In genomic region chr13:28532226-28533048, GRCh38 we compare ENCODE assay signal across 8 cellular contexts. TPM values are rescaled to one million over a fixed set of nuclear protein-coding genes. Genes with fewer than 3 reads are reported as not detected.
DNase-seq lines count a peak whose midpoint lies in the region; ATAC-seq and TF ChIP-seq lines count a peak whose summit lies in the region.

No MANE protein-coding gene starts in this region.

- H3K27me3 ChIP-seq in neuronal stem cell (ENCODE audit: control insufficient read depth in 3 of 3, insufficient read depth in 3 of 3, low read depth in 1 of 3, low read length in 3 of 3): peaks cover 9 to 71% (median 41%) of the 10 kb centered on the region in 3 experiments

- no peaks in the 10 kb centered on the region for H3K9me3 ChIP-seq in SK-N-MC (ENCODE audit: low read depth, low read length)
- peaks cover 0 to 7% of the 10 kb centered on the region in 2 donors for H3K9me3 ChIP-seq in neuronal stem cell (replicated peaks in 1 of 2; ENCODE audit: control insufficient read depth in 2 of 2, insufficient read depth in 1 of 2, low read depth in 1 of 2, low read length in 2 of 2)

- peaks cover 4 to 5% of the 10 kb centered on the region in 2 donors for H3K4me1 ChIP-seq in neuronal stem cell (ENCODE audit: control insufficient read depth in 2 of 2, insufficient read depth in 1 of 2, low read depth in 1 of 2, low read length in 2 of 2)

- no peak overlapping the region for H3K4me3 ChIP-seq in SK-N-MC
- H3K4me3 ChIP-seq in fibroblast of villous mesenchyme (ENCODE audit: low read depth, low read length): peak overlapping the region; percentile 60
- H3K4me3 ChIP-seq in neuronal stem cell (ENCODE audit: low read length in 2 of 2): peak overlapping the region; percentile 27 to 81

- TF ChIP-seq CTCF in GM12874 (IDR thresholded peaks at IDR 0.05; ENCODE audit: insufficient read depth, low read depth, low read length) (0 out of 2 replicates have a peak, but pooled peaks have one; percentile 7), fibroblast of villous mesenchyme (IDR thresholded peaks at IDR 0.05; ENCODE audit: insufficient read depth, low read depth, low read length) (no peak)

- WGBS in neuronal stem cell (ENCODE audit: extremely low coverage in 2 of 2, insufficient read length in 2 of 2, insufficient replicate concordance in 1 of 2), 2 donors: no CpG with 5 or more reads among the region's 105 CpGs

- H2AK5ac ChIP-seq in neuronal stem cell (ENCODE audit: low read depth, low read length): no peak overlapping the region

- peak overlapping the region; percentile 86 for H2AFZ ChIP-seq in neuronal stem cell (ENCODE audit: low read length)

- peak overlapping the region; percentile 36; the same call in 1 of the 2 replicates for H3K27ac ChIP-seq in SK-N-MC
- H3K27ac ChIP-seq in neuronal stem cell (replicated peaks; ENCODE audit: low read length): no peak overlapping the region

- H3K9ac ChIP-seq in SK-N-MC (ENCODE audit: insufficient read length) (no peak overlapping the region), neuronal stem cell (ENCODE audit: low read depth, low read length, poor library complexity) (peak overlapping the region; percentile 66)

- H3K36me3 ChIP-seq in SK-N-MC (ENCODE audit: insufficient read depth, low read length) (no peaks in the 10 kb centered on the region), neuronal stem cell (replicated peaks in 1 of 2; ENCODE audit: control insufficient read depth in 2 of 2, insufficient read depth in 2 of 2, low read length in 2 of 2) (no peaks in the 10 kb centered on the region)

- H3K79me1 ChIP-seq in neuronal stem cell (ENCODE audit: low read depth, low read length): peaks cover 3% of the 10 kb centered on the region

- no peak overlapping the region for H2BK5ac ChIP-seq in neuronal stem cell (ENCODE audit: low read length)

- H3K18ac ChIP-seq in neuronal stem cell (ENCODE audit: low read length): peak overlapping the region; percentile 34

- H3K4me2 ChIP-seq in neuronal stem cell (ENCODE audit: insufficient read depth, low read length, poor library complexity, severe bottlenecking): peak overlapping the region; percentile 72

- no peak overlapping the region for H2BK120ac ChIP-seq in neuronal stem cell (ENCODE audit: low read depth, low read length)

- H2BK15ac ChIP-seq in neuronal stem cell (ENCODE audit: low read length): peak overlapping the region; percentile 31

- H3K23ac ChIP-seq in neuronal stem cell (ENCODE audit: low read depth, low read length, poor library complexity): peak overlapping the region; percentile 20

- H4K91ac ChIP-seq in neuronal stem cell (ENCODE audit: low read depth, low read length, poor library complexity): no peak overlapping the region

- no peak for ATAC-seq in GM21717 (IDR thresholded peaks at IDR 0.05; ENCODE audit: unreplicated experiment)
- ATAC-seq in GM21529 (IDR thresholded peaks at IDR 0.05; ENCODE audit: unreplicated experiment): no peak

- H3K14ac ChIP-seq in neuronal stem cell (ENCODE audit: low read length): no peak overlapping the region

- no peak overlapping the region for H2BK12ac ChIP-seq in neuronal stem cell (ENCODE audit: low read length)

- no peak overlapping the region for H3K4ac ChIP-seq in neuronal stem cell (ENCODE audit: low read length)

- DNase-seq in SK-N-MC (ENCODE audit: low read depth, low spot score): no peak
- DNase-seq in fibroblast of villous mesenchyme (ENCODE audit: low read depth): peak; percentile 40
- peak; percentile 47 for DNase-seq in neuronal stem cell (ENCODE audit: low spot score)
- no peak for DNase-seq in activated effector memory CD4-positive, alpha-beta T cell treated with Interleukin-2 at 50 U/mL for 16 hours
- no peak for DNase-seq in COR-L47 (lab: John Stamatoyannopoulos, UW)

- H4K8ac ChIP-seq in neuronal stem cell (ENCODE audit: low read depth, low read length): no peak overlapping the region

RNA-seq across cellular contexts. Expression of gene FLT1, which starts 37.5 kb away (rescaled TPM):
- total RNA-seq in fibroblast of villous mesenchyme: 12.1 and 23.2 TPM in 2 replicates
- 0.07 TPM for polyA plus RNA-seq in neuronal stem cell (2013, experiment 1 of 2)
- 0.04 TPM for polyA plus RNA-seq in neuronal stem cell (2013, experiment 2 of 2)

Comparison
In these comparisons a context has a peak if more than half of its experiments do, and no peak if none do; other contexts are left out.
1. DNase-seq: peak in fibroblast of villous mesenchyme (single experiment) and neuronal stem cell (single experiment); none in SK-N-MC (single experiment), activated effector memory CD4-positive, alpha-beta T cell treated with Interleukin-2 at 50 U/mL for 16 hours (single experiment) and COR-L47 (single experiment).